Comparison of ENCODE assay signal across 8 cellular contexts in genomic region chr18:13437801-13438506, GRCh38.
A peak's percentile ranks its signal among the peaks of the same experiment; 100 is the strongest.
DNase-seq lines count a peak whose midpoint lies in the region; ATAC-seq and TF ChIP-seq lines count a peak whose summit lies in the region.
"Had no signal": no experiment of that assay in that cellular context is flagged by ENCODE, and none has a peak within 500 bp of the region (broad histone marks: within the 10 kb centered on the region; RNA-seq: fewer than 3 reads in every experiment).

No MANE protein-coding gene starts in this region.

- no peaks in the 10 kb centered on the region for H3K9me3 ChIP-seq in Peyer's patch
- no peaks in the 10 kb centered on the region for H3K9me3 ChIP-seq in thoracic aorta

- TF ChIP-seq POLR2A in Peyer's patch (IDR thresholded peaks at IDR 0.05) = no peak

- H3K27me3 ChIP-seq in Peyer's patch (no peaks in the 10 kb centered on the region), thoracic aorta (replicated peaks; ENCODE audit: insufficient read depth) (no peaks in the 10 kb centered on the region)

- H3K27ac ChIP-seq in Peyer's patch (peak overlapping the region in 2 of 4 donors; percentile 17 to 59), thoracic aorta (peak overlapping the region; percentile 90 to 95)

- H3K4me1 ChIP-seq in Peyer's patch (no peaks in the 10 kb centered on the region), thoracic aorta (ENCODE audit: control insufficient read depth in 1 of 2, low read depth in 2 of 2) (peaks cover 32 to 64% of the 10 kb centered on the region in 2 donors)

- ATAC-seq in thoracic aorta (ENCODE audit: insufficient number of reproducible peaks, low FRiP score, low read depth) = no peak
- no peak for ATAC-seq in HG03175 (IDR thresholded peaks at IDR 0.05; ENCODE audit: unreplicated experiment)

- peaks cover 0 to 7% (median 0%) of the 10 kb centered on the region in 3 donors for H3K36me3 ChIP-seq in Peyer's patch
- peaks cover 3% of the 10 kb centered on the region for H3K36me3 ChIP-seq in thoracic aorta

- DNase-seq in Peyer's patch (peak in 2 of 3 donors; percentile 59 to 81), mesenteric fat pad (ENCODE audit: low spot score) (peak; percentile 45), thoracic aorta (ENCODE audit: low spot score) (no peak), GM03348 (ENCODE audit: low spot score) (no peak), foreskin melanocyte (no peak)
- DNase-seq in activated T-cell treated with anti-CD3 and anti-CD28 coated beads, Interleukin-2, amount 50 U/mL, for 1 hour = peak; percentile 62
- DNase-seq: NCI-H2171 treated with DMSO at 0.1 percent for 48 hours had no signal

- TF ChIP-seq CTCF in Peyer's patch (IDR thresholded peaks at IDR 0.05) = no peak
- no peak for TF ChIP-seq CTCF in thoracic aorta (IDR thresholded peaks at IDR 0.05)

- H3K4me3 ChIP-seq in Peyer's patch (no peak overlapping the region), thoracic aorta (no peak overlapping the region)

Comparison
In these comparisons a context has a peak if more than half of its experiments do, and no peak if none do; other contexts are left out.
1. DNase-seq: peak in Peyer's patch (2 of 3), activated T-cell treated with anti-CD3 and anti-CD28 coated beads, Interleukin-2, amount 50 U/mL, for 1 hour (single experiment) and mesenteric fat pad (single experiment); none in thoracic aorta (single experiment), GM03348 (single experiment) and foreskin melanocyte (single experiment).